27 cellular contexts compared by ENCODE assay signal in genomic region chr5:53503819-53504218, GRCh38. TPM values are rescaled to one million over a fixed set of nuclear protein-coding genes. Genes with fewer than 3 reads are reported as not detected.
DNase-seq lines count a peak whose midpoint lies in the region; ATAC-seq, FAIRE-seq and TF ChIP-seq lines count a peak whose summit lies in the region.
"Had no signal": no experiment of that assay in that cellular context is flagged by ENCODE, and none has a peak within 500 bp of the region (broad histone marks: within the 10 kb centered on the region; RNA-seq: fewer than 3 reads in every experiment).

No MANE protein-coding gene starts in this region.

- H3K36me3 ChIP-seq in GM23338 (ENCODE audit: insufficient read depth), result no peaks in the 10 kb centered on the region; the same call in 1 of the 2 replicates
- H3K36me3 ChIP-seq in small intestine (ENCODE audit: control insufficient read depth in 2 of 2, insufficient read depth in 2 of 2, low read length in 2 of 2), result no peaks in the 10 kb centered on the region
- no peaks in the 10 kb centered on the region for H3K36me3 ChIP-seq in aorta (ENCODE audit: control insufficient read depth in 1 of 2, insufficient read depth in 2 of 2, low read length in 1 of 2)
- H3K36me3 ChIP-seq: esophagus muscularis mucosa, tibial nerve had no signal

- no peaks in the 10 kb centered on the region for H3K27me3 ChIP-seq in GM23338 (ENCODE audit: insufficient read depth)
- H3K27me3 ChIP-seq in small intestine (ENCODE audit: control insufficient read depth in 2 of 2, insufficient read depth in 2 of 2, low read length in 2 of 2), result peaks cover 0 to 2% of the 10 kb centered on the region in 2 donors
- H3K27me3 ChIP-seq in aorta (ENCODE audit: control insufficient read depth in 1 of 2, insufficient read depth in 2 of 2, low read length in 1 of 2), result no peaks in the 10 kb centered on the region
- H3K27me3 ChIP-seq: hepatocyte, tibial nerve had no signal

- H2AFZ ChIP-seq in GM23338, result peak overlapping the region; percentile 35
- H2AFZ ChIP-seq: hepatocyte had no signal

- no peak for DNase-seq in GM23338 (ENCODE audit: low spot score)
- DNase-seq in fibroblast of pulmonary artery (ENCODE audit: low read depth), result peak; percentile 48
- peak; percentile 56 for DNase-seq in stromal cell of bone marrow (ENCODE audit: low read depth)
- no peak for DNase-seq in small intestine
- DNase-seq in aorta, result no peak
- no peak for DNase-seq in C1 segment of cervical spinal cord (lab: John Stamatoyannopoulos, UW)
- DNase-seq: activated CD4-positive, alpha-beta memory T cell treated with anti-CD3 and anti-CD28 coated beads for 36 hours; activated naive CD4-positive, alpha-beta T cell treated with Interleukin-2 at 50 U/mL for 16 hours; activated T-cell treated with anti-CD3 and anti-CD28 coated beads, Interleukin-2, amount 50 U/mL, for 72 hours; dermis blood vessel endothelial cell; DND-41; left cardiac atrium; NCI-H1417 treated with DMSO at 0.1 percent for 48 hours; NCI-H2029 treated with DMSO at 0.1 percent for 48 hours; NCI-H2227 treated with DMSO at 0.1 percent for 48 hours; NCI-H526; NK-92 treated with Interleukin-12 subunit alpha and Interleukin-12 subunit beta, amount 100 ng/mL, for 24 hours; right cardiac atrium; T-helper 2 cell had no signal

- no peaks in the 10 kb centered on the region for H4K20me1 ChIP-seq in GM23338 (replicated peaks; ENCODE audit: insufficient read depth)

- H3K4me2 ChIP-seq in GM23338, result no peak overlapping the region
- H3K4me2 ChIP-seq: hepatocyte, KMS-11 had no signal

- H3K4me3 Mint-ChIP-seq in GM23338, result no peak overlapping the region
- H3K4me3 Mint-ChIP-seq: activated CD4-positive, alpha-beta memory T cell treated with anti-CD3 and anti-CD28 coated beads for 36 hours; activated T-cell treated with anti-CD3 and anti-CD28 coated beads, Interleukin-2, amount 50 U/mL, for 72 hours; neural crest cell had no signal

- no peaks in the 10 kb centered on the region for H3K79me2 ChIP-seq in GM23338 (replicated peaks; ENCODE audit: insufficient read depth)
- H3K79me2 ChIP-seq: hepatocyte had no signal

- no peak overlapping the region for H3K27ac Mint-ChIP-seq in GM23338
- H3K27ac Mint-ChIP-seq: activated CD4-positive, alpha-beta memory T cell treated with anti-CD3 and anti-CD28 coated beads for 36 hours had no signal

- no peak for ATAC-seq in GM23338
- peak; percentile 70 for ATAC-seq in SK-N-SH treated with all-trans-retinoic acid at 6 μM for 48 hours
- ATAC-seq in aorta (ENCODE audit: low FRiP score), result no peak
- ATAC-seq: activated CD4-positive, CD25-positive, alpha-beta regulatory T cell treated with anti-CD3 and anti-CD28 coated beads, Interleukin-2, amount 50 U/mL, for 24 hours; activated T-cell treated with anti-CD3 and anti-CD28 coated beads, Interleukin-2, amount 50 U/mL, for 72 hours; left cardiac atrium; right cardiac atrium had no signal

- intact Hi-C loops in aorta (cut with DNase I), result no loop called here

- H3K36me3 Mint-ChIP-seq in GM23338 (ENCODE audit: low read depth), result peaks cover 19% of the 10 kb centered on the region

- no peak for FAIRE-seq in small intestine (lab: Jason Lieb, UNC)
- FAIRE-seq: endometrium had no signal

- no peaks in the 10 kb centered on the region for H3K9me3 ChIP-seq in small intestine (ENCODE audit: control insufficient read depth, low read depth)
- peaks cover 2% of the 10 kb centered on the region for H3K9me3 ChIP-seq in aorta (ENCODE audit: control insufficient read depth, low read length)

- H3K4me3 ChIP-seq in GM23338 (no peak overlapping the region), fibroblast of pulmonary artery (replicated peaks; ENCODE audit: low read depth, low read length) (no peak overlapping the region), small intestine (ENCODE audit: low read depth in 1 of 2, low read length in 2 of 2) (no peak overlapping the region), aorta (ENCODE audit: low read length in 2 of 2) (no peak overlapping the region)
- H3K4me3 ChIP-seq: esophagus muscularis mucosa, hepatocyte, tibial nerve had no signal

- no peaks in the 10 kb centered on the region for H3F3A ChIP-seq in GM23338 (replicated peaks; ENCODE audit: low read depth)

- H3K9me2 ChIP-seq in GM23338 (ENCODE audit: insufficient read depth), result 0 out of 2 replicates have a peak, but pooled peaks cover 3% of the 10 kb centered on the region

- no peak overlapping the region for H3K27ac ChIP-seq in GM23338 (ENCODE audit: low read depth)
- no peak overlapping the region for H3K27ac ChIP-seq in small intestine (ENCODE audit: low read depth in 1 of 2, low read length in 1 of 2)
- H3K27ac ChIP-seq in aorta (ENCODE audit: low read depth in 1 of 2, low read length in 2 of 2), result no peak overlapping the region
- H3K27ac ChIP-seq: esophagus muscularis mucosa, hepatocyte, KMS-11, tibial nerve had no signal

- H3K9me3 Mint-ChIP-seq in GM23338, result peaks cover 21% of the 10 kb centered on the region

- H3K27me3 Mint-ChIP-seq in GM23338 (ENCODE audit: insufficient read depth, low read depth, poor library complexity), result no peaks in the 10 kb centered on the region

- H3K4me1 Mint-ChIP-seq in GM23338, result peaks cover 15% of the 10 kb centered on the region
- H3K4me1 Mint-ChIP-seq: neural crest cell had no signal

- H3K4me1 ChIP-seq in GM23338 (ENCODE audit: insufficient read depth) (no peaks in the 10 kb centered on the region), small intestine (ENCODE audit: control insufficient read depth in 2 of 2, insufficient read depth in 1 of 2, low read depth in 1 of 2, low read length in 1 of 2) (no peaks in the 10 kb centered on the region), aorta (ENCODE audit: control insufficient read depth in 1 of 2, insufficient read depth in 2 of 2, low read length in 2 of 2) (no peaks in the 10 kb centered on the region)
- H3K4me1 ChIP-seq: esophagus muscularis mucosa, tibial nerve had no signal

- TF ChIP-seq CTCF in GM23338 (conservative IDR thresholded peaks at IDR 0.05; ENCODE audit: low read depth in 2 of 2) (no peak), fibroblast of pulmonary artery (IDR thresholded peaks at IDR 0.05; ENCODE audit: low read length, missing control alignments) (no peak)

- WGBS in small intestine, 3 donors, result 66 to 72% (median 69%) methylated on average over 3 of the region's 3 CpGs
- 39 to 45% methylated on average over 3 of the region's 3 CpGs for WGBS in aorta, 2 donors

TF ChIP-seq in GM23338, 12 proteins besides CTCF, POLR2A, EP300 and RAD21 (continues in another document):
- TF ChIP-seq STAT1 (IDR thresholded peaks at IDR 0.05; ENCODE audit: unreplicated experiment), result no peak

TF ChIP-seq in SK-N-SH treated with all-trans-retinoic acid at 6 μM for 48 hours, 23 proteins besides CTCF, POLR2A, EP300 and RAD21 (continues in another document):
- TF ChIP-seq POU6F1 (CRISPR knock-in tag; IDR thresholded peaks at IDR 0.05; ENCODE audit: borderline replicate concordance, low read depth) (no peak), ISL1 (CRISPR knock-in tag; IDR thresholded peaks at IDR 0.05) (no peak), SNAI2 (CRISPR knock-in tag; IDR thresholded peaks at IDR 0.05) (no peak), TSHZ2 (CRISPR knock-in tag; IDR thresholded peaks at IDR 0.05) (no peak), ZC3H10 (CRISPR knock-in tag; IDR thresholded peaks at IDR 0.05) (no peak), GLIS3 (CRISPR knock-in tag; IDR thresholded peaks at IDR 0.05) (no peak)

RNA-seq across cellular contexts. Expression of gene FST, which starts 23.4 kb away (rescaled TPM):
- total RNA-seq in GM23338 (2014; rRNA removed; shearing (Covaris generic)), result 7.6 and 8.0 TPM in 2 replicates
- 13.2 and 13.9 TPM in 2 replicates for polyA plus RNA-seq in GM23338 (2016; fragmentation: Nextera tagmentation; extraction: Ambion mirVana)
- polyA plus RNA-seq in small intestine, result 1 to 10 TPM in 1 of 3 donors, under 1 TPM in 1, not detected in 1; 0.54 to 6.0 TPM
- total RNA-seq in aorta, result 10 to 100 TPM in 1 of 2 donors, 1 to 10 TPM in 1; 6.1 to 16.8 TPM
- 1 to 10 TPM; 1.8 to 7.5 TPM for polyA plus RNA-seq in aorta

RNA-seq across cellular contexts. Expression of gene NDUFS4, which starts 56.6 kb away (rescaled TPM):
- 65.6 and 73.9 TPM in 2 replicates for total RNA-seq in GM23338 (2014; rRNA removed; shearing (Covaris generic))
- 131 and 151 TPM in 2 replicates for polyA plus RNA-seq in GM23338 (2016; fragmentation: Nextera tagmentation; extraction: Ambion mirVana)
- 100 to 1,000 TPM; 110 to 142 (median 141) TPM for polyA plus RNA-seq in small intestine
- total RNA-seq in aorta, result 10 to 100 TPM; 56.6 to 60.8 TPM
- 100 to 1,000 TPM in 1 of 2 donors, 10 to 100 TPM in 1; 92.1 to 120 TPM for polyA plus RNA-seq in aorta

Comparison
In these comparisons a context has a peak if more than half of its experiments do, and no peak if none do; other contexts are left out.
1. DNase-seq: peak in fibroblast of pulmonary artery (single experiment) and stromal cell of bone marrow (single experiment); none in GM23338 (single experiment), small intestine (single experiment), aorta (0 of 2) and C1 segment of cervical spinal cord (0 of 14).